ENCODE assay signal across 8 cellular contexts in genomic region chr16:8655184-8655717, GRCh38.
DNase-seq lines count a peak whose midpoint lies in the region; FAIRE-seq and TF ChIP-seq lines count a peak whose summit lies in the region.

No MANE protein-coding gene starts in this region.

- intact Hi-C loops in posterior cingulate gyrus (cut with DNase I), result loop anchor here (5.0 kb wide), 1 partner anchor 137 kb away; no protein-coding TSS in a partner anchor

- no peaks in the 10 kb centered on the region for H3K27me3 ChIP-seq in WERI-Rb-1 (ENCODE audit: insufficient read depth, low read depth, severe bottlenecking)

- no peak overlapping the region for H3K27ac ChIP-seq in WERI-Rb-1

- H3K36me3 ChIP-seq in WERI-Rb-1, result no peaks in the 10 kb centered on the region

- TF ChIP-seq CTCF in WERI-Rb-1 (IDR thresholded peaks at IDR 0.05; ENCODE audit: low read depth, low read length), result peak; percentile 86

- DNase-seq in EH (ENCODE audit: low read depth) (peak; percentile 51), GM19239 (ENCODE audit: insufficient read length, low spot score) (peak; percentile 34), HS-27A (ENCODE audit: low read depth) (peak; percentile 12), WERI-Rb-1 (peak; percentile 61), iPS-NIHi7 (ENCODE audit: extremely low spot score) (peak; percentile 62), NCI-H2171 treated with DMSO at 0.1 percent for 48 hours (lab: John Stamatoyannopoulos, UW) (no peak), NCI-H82 (lab: John Stamatoyannopoulos, UW) (no peak), posterior cingulate gyrus (no peak)

- no peak overlapping the region for H3K4me3 ChIP-seq in WERI-Rb-1 (ENCODE audit: low read depth, low read length)

- FAIRE-seq in GM19239 (lab: Jason Lieb, UNC), result peak; percentile 45

- no peaks in the 10 kb centered on the region for H3K9me3 ChIP-seq in WERI-Rb-1 (ENCODE audit: severe bottlenecking)

Comparison
In these comparisons a context has a peak if more than half of its experiments do, and no peak if none do; other contexts are left out.
1. DNase-seq: peak in EH (single experiment), GM19239 (single experiment), HS-27A (single experiment), WERI-Rb-1 (single experiment) and iPS-NIHi7 (single experiment); none in NCI-H2171 treated with DMSO at 0.1 percent for 48 hours (single experiment), NCI-H82 (single experiment) and posterior cingulate gyrus (0 of 10).